31 cellular contexts compared by ENCODE assay signal in the genomic region with DNA sequence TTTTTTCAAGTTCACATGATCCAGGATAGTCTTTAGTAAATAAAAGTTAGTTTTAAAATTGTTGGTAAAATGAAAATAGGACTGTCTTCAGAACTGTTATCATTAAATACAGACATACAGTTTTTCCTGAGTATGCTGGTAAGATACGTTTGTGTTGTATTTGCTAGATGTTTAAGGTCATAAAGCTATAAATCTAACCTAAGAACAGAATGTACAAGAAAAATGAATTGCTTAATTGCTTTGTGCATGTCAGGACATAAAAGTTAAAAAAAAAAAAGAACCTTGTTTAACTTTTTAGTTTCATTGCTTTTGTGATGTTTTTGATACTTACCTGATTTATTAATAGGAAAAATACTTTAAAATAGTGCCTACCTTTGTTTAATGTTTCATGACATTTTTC. TPM values are rescaled to one million over a fixed set of nuclear protein-coding genes. Genes with fewer than 3 reads are reported as not detected.
"Had no signal": no experiment of that assay in that cellular context is flagged by ENCODE, and none has a peak within 500 bp of the region (broad histone marks: within the 10 kb centered on the region; RNA-seq: fewer than 3 reads in every experiment).

No MANE protein-coding gene starts in this region.

- H3K9ac ChIP-seq: KMS-11 had no signal

- DNase-seq: activated B cell treated with CpG ODN at 0.5 μM for 24 hours; activated CD4-positive, alpha-beta T cell treated with anti-CD3 and anti-CD28 coated beads for 1 hour; activated CD4-positive, alpha-beta T cell treated with anti-CD3 and anti-CD28 coated beads, Interleukin-2, amount 10 ng/mL, durations not matched to agents 24 days and 14 days; activated CD4-positive, alpha-beta T cell treated with anti-CD3 and anti-CD28 coated beads, Interleukin-2, amount 50 U/mL, for 48 hours; activated CD8-positive, alpha-beta memory T cell treated with anti-CD3 and anti-CD28 coated beads, Interleukin-2, amount 10 ng/mL, durations not matched to agents 7 days and 5 days; activated effector memory CD4-positive, alpha-beta T cell treated with anti-CD3 and anti-CD28 coated beads, Interleukin-2, amount 50 U/mL, for 16 hours; activated naive CD4-positive, alpha-beta T cell treated with Interleukin-2 at 50 U/mL for 16 hours; activated naive CD8-positive, alpha-beta T cell treated with anti-CD3 and anti-CD28 coated beads, Interleukin-2, amount 50 U/mL, for 24 hours; activated T-cell treated with anti-CD3 and anti-CD28 coated beads, Interleukin-2, amount 50 U/mL, for 4 hours; brain microvascular endothelial cell; MG63; MV-4-11; NCI-H1092 treated with DMSO at 0.1 percent for 48 hours; NCI-H1417 treated with DMSO at 0.1 percent for 48 hours; NCI-H1694; NCI-H2029; NCI-H2107; NCI-H2171 treated with DMSO at 0.1 percent for 48 hours; NCI-H345; NCI-H510A; NCI-H526 treated with DMSO at 0.1 percent for 48 hours; NCI-H82; NK-92 treated with Interleukin-12 subunit alpha and Interleukin-12 subunit beta, amount 100 ng/mL, for 24 hours; SIG-M5; T-cell; T-helper 2 cell; T1000 had no signal

- ATAC-seq: activated CD8-positive, alpha-beta memory T cell treated with anti-CD3 and anti-CD28 coated beads, Interleukin-2, amount 10 ng/mL, durations not matched to agents 7 days and 5 days; activated naive CD4-positive, alpha-beta T cell treated with anti-CD3 and anti-CD28 coated beads, Interleukin-2, amount 50 U/mL, for 72 hours; activated naive CD8-positive, alpha-beta T cell treated with anti-CD3 and anti-CD28 coated beads, Interleukin-2, amount 50 U/mL, for 24 hours; activated T-cell treated with anti-CD3 and anti-CD28 coated beads, Interleukin-2, amount 50 U/mL, for 4 hours; T-cell had no signal

- H3K4me3 ChIP-seq: cardiac muscle cell, MG63, SK-N-MC had no signal

- H3K36me3 ChIP-seq: brain microvascular endothelial cell, cardiac muscle cell, MG63 had no signal

- H3K9me3 ChIP-seq: MG63 had no signal

- H3K27ac ChIP-seq: brain microvascular endothelial cell, cardiac muscle cell, KMS-11, SK-N-MC had no signal

- H3K27me3 ChIP-seq: brain microvascular endothelial cell, cardiac muscle cell, MG63 had no signal

RNA-seq across cellular contexts. Expression of gene CLDN4, which starts 29.2 kb away (rescaled TPM):
- total RNA-seq: activated B cell treated with CpG ODN at 0.5 μM for 24 hours; activated CD4-positive, alpha-beta T cell treated with anti-CD3 and anti-CD28 coated beads, Interleukin-2, amount 10 ng/mL, durations not matched to agents 24 days and 14 days had no signal

RNA-seq across cellular contexts. Expression of gene CLDN3, which starts 31.5 kb away (rescaled TPM):
- total RNA-seq: activated B cell treated with CpG ODN at 0.5 μM for 24 hours; activated CD4-positive, alpha-beta T cell treated with anti-CD3 and anti-CD28 coated beads, Interleukin-2, amount 10 ng/mL, durations not matched to agents 24 days and 14 days; activated CD8-positive, alpha-beta memory T cell treated with anti-CD3 and anti-CD28 coated beads, Interleukin-2, amount 10 ng/mL, durations not matched to agents 7 days and 5 days; activated naive CD4-positive, alpha-beta T cell treated with anti-CD3 and anti-CD28 coated beads, Interleukin-2, amount 50 U/mL, for 72 hours had no signal

RNA-seq across cellular contexts. Expression of gene TMEM270, which starts 59.4 kb away (rescaled TPM):
- total RNA-seq: activated B cell treated with CpG ODN at 0.5 μM for 24 hours; activated CD4-positive, alpha-beta T cell treated with anti-CD3 and anti-CD28 coated beads, Interleukin-2, amount 10 ng/mL, durations not matched to agents 24 days and 14 days; activated CD8-positive, alpha-beta memory T cell treated with anti-CD3 and anti-CD28 coated beads, Interleukin-2, amount 10 ng/mL, durations not matched to agents 7 days and 5 days; activated naive CD4-positive, alpha-beta T cell treated with anti-CD3 and anti-CD28 coated beads, Interleukin-2, amount 50 U/mL, for 72 hours; activated T-cell treated with anti-CD3 and anti-CD28 coated beads, Interleukin-2, amount 50 U/mL, for 4 hours; cardiac muscle cell; T-cell had no signal
